18 cellular contexts compared by ENCODE assay signal in the genomic region with DNA sequence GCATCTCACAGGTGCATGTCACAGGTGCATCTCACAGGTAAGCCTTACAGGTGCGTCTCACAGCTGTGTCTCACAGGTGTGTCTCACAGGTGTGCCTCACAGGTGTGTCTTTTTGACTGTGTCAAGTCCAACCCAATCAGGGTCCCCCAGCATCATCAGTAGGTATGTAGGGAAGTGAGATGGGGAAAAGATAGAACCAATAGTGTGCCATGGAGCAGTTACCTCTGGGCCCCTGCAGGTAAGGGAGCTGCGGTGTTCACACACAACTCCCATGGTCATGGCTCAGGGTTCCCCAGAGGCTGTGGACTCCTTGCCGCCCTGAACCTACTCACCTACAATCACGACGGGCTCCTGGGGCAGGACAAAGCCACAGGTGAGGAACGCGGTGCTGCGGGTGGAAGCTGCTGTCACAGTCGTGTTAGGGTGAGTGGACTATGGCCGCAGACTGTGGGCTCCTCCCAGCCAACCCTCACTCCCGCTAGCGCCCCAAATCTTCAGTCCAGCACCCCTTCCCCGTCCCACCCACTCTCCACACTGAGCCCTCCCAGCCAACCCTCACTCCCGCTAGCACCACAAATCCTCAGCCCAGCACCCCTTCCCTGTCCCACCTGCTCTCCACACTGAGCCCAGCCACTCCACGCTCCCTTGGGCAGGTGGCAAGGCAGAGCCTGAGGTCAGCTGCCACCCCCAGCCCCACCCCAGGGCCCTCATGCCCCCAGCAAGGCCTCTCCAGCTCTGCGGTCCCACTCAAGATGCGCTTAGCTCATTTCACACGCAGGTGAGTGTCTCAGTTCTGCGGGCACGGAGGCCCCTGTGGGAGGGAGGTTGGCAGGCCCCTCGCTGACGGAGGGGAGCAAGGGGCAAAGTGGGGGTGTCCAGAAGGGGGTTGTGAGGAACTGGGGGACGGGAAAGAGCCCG. TPM values are rescaled to one million over a fixed set of nuclear protein-coding genes. Genes with fewer than 3 reads are reported as not detected.
"Had no signal": no experiment of that assay in that cellular context is flagged by ENCODE, and none has a peak within 500 bp of the region (broad histone marks: within the 10 kb centered on the region; RNA-seq: fewer than 3 reads in every experiment).

No MANE protein-coding gene starts in this region.

- ATAC-seq: activated T-cell treated with anti-CD3 and anti-CD28 coated beads, Interleukin-2, amount 50 U/mL, for 4 hours; effector memory CD8-positive, alpha-beta T cell; left colon; natural killer cell treated with Interleukin-12 subunit alpha and Interleukin-12 subunit beta and Interleukin-15 and Interleukin-18, amount 100 ng/mL, for 72 hours; stimulated activated naive CD8-positive, alpha-beta T cell treated with anti-CD3 and anti-CD28 coated beads, Interleukin-15, Interleukin-2, amounts not matched to agents 100 U/mL and 50 U/mL, for 24 hours had no signal

- H3K36me3 Mint-ChIP-seq: activated CD4-positive, alpha-beta memory T cell treated with anti-CD3 and anti-CD28 coated beads for 36 hours; natural killer cell treated with Interleukin-12 subunit alpha and Interleukin-12 subunit beta and Interleukin-15 and Interleukin-18, amount 100 ng/mL, for 72 hours had no signal

- H3K27ac ChIP-seq: coronary artery, thoracic aorta had no signal

- H3K36me3 ChIP-seq: thoracic aorta had no signal

- H3K27ac Mint-ChIP-seq: activated CD4-positive, alpha-beta memory T cell treated with anti-CD3 and anti-CD28 coated beads for 36 hours; effector memory CD8-positive, alpha-beta T cell; natural killer cell treated with Interleukin-12 subunit alpha and Interleukin-12 subunit beta and Interleukin-15 and Interleukin-18, amount 100 ng/mL, for 72 hours; T-helper 2 cell treated with Interferon-gamma antibody and Interleukin-4, amounts not matched to agents 5 μg/mL and 100 μg/mL, for 36 hours had no signal

- DNase-seq: activated CD4-positive, alpha-beta memory T cell treated with anti-CD3 and anti-CD28 coated beads for 36 hours; activated CD4-positive, alpha-beta T cell treated with anti-CD3 and anti-CD28 coated beads for 1 hour; activated naive CD4-positive, alpha-beta T cell treated with Interleukin-2 at 50 U/mL for 16 hours; activated T-cell treated with anti-CD3 and anti-CD28 coated beads, Interleukin-2, amount 50 U/mL, for 4 hours; caudate nucleus; effector memory CD8-positive, alpha-beta T cell; hippocampal formation; stimulated activated CD4-positive, alpha-beta T cell treated with anti-CD3 and anti-CD28 coated beads, Interleukin-2, amount 100 ng/mL, for 48 hours; stimulated activated naive CD8-positive, alpha-beta T cell treated with anti-CD3 and anti-CD28 coated beads, Interleukin-15, Interleukin-2, amounts not matched to agents 100 U/mL and 50 U/mL, for 24 hours; SW 1271 had no signal

- H3K9me3 ChIP-seq: thoracic aorta had no signal

- H3K4me3 ChIP-seq: coronary artery, thoracic aorta had no signal

- H3K4me3 Mint-ChIP-seq: activated CD4-positive, alpha-beta memory T cell treated with anti-CD3 and anti-CD28 coated beads for 36 hours; activated T-cell treated with anti-CD3 and anti-CD28 coated beads, Interleukin-2, amount 50 U/mL, for 4 hours; effector memory CD8-positive, alpha-beta T cell; natural killer cell treated with Interleukin-12 subunit alpha and Interleukin-12 subunit beta and Interleukin-15 and Interleukin-18, amount 100 ng/mL, for 72 hours; T-helper 2 cell treated with Interferon-gamma antibody and Interleukin-4, amounts not matched to agents 5 μg/mL and 100 μg/mL, for 36 hours had no signal

- H3K9me3 Mint-ChIP-seq: activated CD4-positive, alpha-beta memory T cell treated with anti-CD3 and anti-CD28 coated beads for 36 hours; activated T-cell treated with anti-CD3 and anti-CD28 coated beads, Interleukin-2, amount 50 U/mL, for 4 hours; effector memory CD8-positive, alpha-beta T cell; natural killer cell treated with Interleukin-12 subunit alpha and Interleukin-12 subunit beta and Interleukin-15 and Interleukin-18, amount 100 ng/mL, for 72 hours; T-helper 2 cell treated with Interferon-gamma antibody and Interleukin-4, amounts not matched to agents 5 μg/mL and 100 μg/mL, for 36 hours had no signal

RNA-seq across cellular contexts. Expression of a gene that starts 47.2 kb away (rescaled TPM):
- total RNA-seq: activated CD4-positive, alpha-beta memory T cell treated with anti-CD3 and anti-CD28 coated beads for 36 hours; activated T-cell treated with anti-CD3 and anti-CD28 coated beads, Interleukin-2, amount 50 U/mL, for 4 hours; epithelial cell of proximal tubule; left colon; natural killer cell treated with Interleukin-12 subunit alpha and Interleukin-12 subunit beta and Interleukin-15 and Interleukin-18, amount 100 ng/mL, for 72 hours; osteocyte; thoracic aorta had no signal
- polyA plus RNA-seq: urinary bladder had no signal
